Comparison of ENCODE assay signal across 8 cellular contexts in genomic region chr9:117073539-117074336, GRCh38.
DNase-seq lines count a peak whose midpoint lies in the region; ATAC-seq and TF ChIP-seq lines count a peak whose summit lies in the region.

No MANE protein-coding gene starts in this region.

- TF ChIP-seq CTCF in brain microvascular endothelial cell (IDR thresholded peaks at IDR 0.05; ENCODE audit: low read depth, low read length, missing control alignments): peak; percentile 44

- no CpG with 5 or more reads among the region's 11 CpGs for WGBS in neuronal stem cell (ENCODE audit: extremely low coverage in 2 of 2, insufficient read length in 2 of 2, insufficient replicate concordance in 1 of 2), 2 donors

- no peak overlapping the region for H3K23ac ChIP-seq in neuronal stem cell (ENCODE audit: low read depth, low read length, poor library complexity)

- H3K36me3 ChIP-seq in brain microvascular endothelial cell (replicated peaks) (no peaks in the 10 kb centered on the region), neuronal stem cell (replicated peaks in 1 of 2; ENCODE audit: control insufficient read depth in 2 of 2, insufficient read depth in 2 of 2, low read length in 2 of 2) (no peaks in the 10 kb centered on the region)

- no peak overlapping the region for H3K14ac ChIP-seq in neuronal stem cell (ENCODE audit: low read length)

- H2AK5ac ChIP-seq in neuronal stem cell (ENCODE audit: low read depth, low read length): no peak overlapping the region

- H3K4me3 Mint-ChIP-seq in activated T-helper 17 cell treated with anti-CD3 and anti-CD28 coated beads, Interleukin-2, amount 50 U/mL, for 72 hours: no peak overlapping the region

- H2BK120ac ChIP-seq in neuronal stem cell (ENCODE audit: low read depth, low read length): no peak overlapping the region

- no peak for ATAC-seq in activated T-helper 17 cell treated with anti-CD3 and anti-CD28 coated beads, Interleukin-2, amount 50 U/mL, for 72 hours (replicated peaks)
- ATAC-seq in GM19463 (IDR thresholded peaks at IDR 0.05; ENCODE audit: unreplicated experiment): no peak

- peak; percentile 39 for DNase-seq in NCI-H2227 (lab: John Stamatoyannopoulos, UW; ENCODE audit: unreplicated experiment)
- no peak for DNase-seq in NCI-H2227 treated with DMSO at 0.1 percent for 48 hours (lab: John Stamatoyannopoulos, UW)
- peak; percentile 37 for DNase-seq in M059J (ENCODE audit: low read depth)
- DNase-seq in brain microvascular endothelial cell: peak; percentile 3
- peak; percentile 44 for DNase-seq in neuronal stem cell (ENCODE audit: low spot score)
- no peak for DNase-seq in GF-D8 (lab: John Stamatoyannopoulos, UW)

- no peak overlapping the region for H2BK15ac ChIP-seq in neuronal stem cell (ENCODE audit: low read length)

- H3K4me3 ChIP-seq in brain microvascular endothelial cell (ENCODE audit: low read depth, low read length): no peak overlapping the region
- H3K4me3 ChIP-seq in neuronal stem cell (ENCODE audit: low read length in 2 of 2): no peak overlapping the region

- no peak overlapping the region for H2AFZ ChIP-seq in neuronal stem cell (ENCODE audit: low read length)

- no peak overlapping the region for H3K4me2 ChIP-seq in neuronal stem cell (ENCODE audit: insufficient read depth, low read length, poor library complexity, severe bottlenecking)

- H3K9ac ChIP-seq in neuronal stem cell (ENCODE audit: low read depth, low read length, poor library complexity): no peak overlapping the region

- H3K79me1 ChIP-seq in neuronal stem cell (ENCODE audit: low read depth, low read length): no peaks in the 10 kb centered on the region

- H3K18ac ChIP-seq in neuronal stem cell (ENCODE audit: low read length): no peak overlapping the region

- no peak overlapping the region for H3K27ac ChIP-seq in brain microvascular endothelial cell
- no peak overlapping the region for H3K27ac ChIP-seq in neuronal stem cell (replicated peaks; ENCODE audit: low read length)

- no peak overlapping the region for H3K27ac Mint-ChIP-seq in activated T-helper 17 cell treated with anti-CD3 and anti-CD28 coated beads, Interleukin-2, amount 50 U/mL, for 72 hours

- H2BK12ac ChIP-seq in neuronal stem cell (ENCODE audit: low read length): no peak overlapping the region

- no peaks in the 10 kb centered on the region for H3K36me3 Mint-ChIP-seq in activated T-helper 17 cell treated with anti-CD3 and anti-CD28 coated beads, Interleukin-2, amount 50 U/mL, for 72 hours (ENCODE audit: low read depth)

- H3K4me1 ChIP-seq in neuronal stem cell (ENCODE audit: control insufficient read depth in 2 of 2, insufficient read depth in 1 of 2, low read depth in 1 of 2, low read length in 2 of 2): peaks cover 0 to 3% of the 10 kb centered on the region in 2 donors

- in situ Hi-C loops in brain microvascular endothelial cell (cut with HindIII; ENCODE audit: low pct_ligation_motif_present, low sequenced_read_pairs): no loop called here

- H3K9me3 ChIP-seq in neuronal stem cell (replicated peaks in 1 of 2; ENCODE audit: control insufficient read depth in 2 of 2, insufficient read depth in 1 of 2, low read depth in 1 of 2, low read length in 2 of 2): no peaks in the 10 kb centered on the region

- H3K4ac ChIP-seq in neuronal stem cell (ENCODE audit: low read length): no peak overlapping the region

- H4K91ac ChIP-seq in neuronal stem cell (ENCODE audit: low read depth, low read length, poor library complexity): no peak overlapping the region

- no peak overlapping the region for H4K8ac ChIP-seq in neuronal stem cell (ENCODE audit: low read depth, low read length)

- no peaks in the 10 kb centered on the region for H3K27me3 Mint-ChIP-seq in activated T-helper 17 cell treated with anti-CD3 and anti-CD28 coated beads, Interleukin-2, amount 50 U/mL, for 72 hours

- no peaks in the 10 kb centered on the region for H3K4me1 Mint-ChIP-seq in activated T-helper 17 cell treated with anti-CD3 and anti-CD28 coated beads, Interleukin-2, amount 50 U/mL, for 72 hours

- no peaks in the 10 kb centered on the region for H3K27me3 ChIP-seq in brain microvascular endothelial cell (replicated peaks)
- H3K27me3 ChIP-seq in neuronal stem cell (ENCODE audit: control insufficient read depth in 3 of 3, insufficient read depth in 3 of 3, low read depth in 1 of 3, low read length in 3 of 3): no peaks in the 10 kb centered on the region

- H3K9me3 Mint-ChIP-seq in activated T-helper 17 cell treated with anti-CD3 and anti-CD28 coated beads, Interleukin-2, amount 50 U/mL, for 72 hours: peaks cover 7% of the 10 kb centered on the region

- no peak overlapping the region for H2BK5ac ChIP-seq in neuronal stem cell (ENCODE audit: low read length)

Comparison
In these comparisons a context has a peak if more than half of its experiments do, and no peak if none do; other contexts are left out.
1. DNase-seq: peak in NCI-H2227 (single experiment), M059J (single experiment), brain microvascular endothelial cell (single experiment) and neuronal stem cell (single experiment); none in NCI-H2227 treated with DMSO at 0.1 percent for 48 hours (single experiment) and GF-D8 (single experiment).